ENCODE assay signal across 10 cellular contexts in the genomic region with DNA sequence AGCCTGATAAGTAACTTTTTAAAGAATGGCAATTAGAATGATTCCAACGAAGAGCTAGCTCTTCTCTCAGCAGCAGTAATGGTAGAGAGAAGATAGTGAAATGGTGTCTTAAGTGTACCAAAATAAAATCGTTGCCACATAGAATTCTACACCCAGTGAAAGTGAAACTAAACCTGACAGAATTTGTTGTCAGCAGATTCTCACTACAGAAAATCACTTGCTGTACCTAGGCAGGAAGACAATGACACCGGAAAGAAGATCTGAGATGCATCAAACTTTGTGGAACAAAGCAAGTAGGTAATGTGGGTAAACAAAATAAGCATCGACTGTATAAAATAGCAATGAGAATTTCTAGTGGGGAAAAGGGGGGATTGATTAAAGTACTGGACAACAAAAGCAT. TPM values are rescaled to one million over a fixed set of nuclear protein-coding genes. Genes with fewer than 3 reads are reported as not detected.
A peak's percentile ranks its signal among the peaks of the same experiment; 100 is the strongest.
DNase-seq lines count a peak whose midpoint lies in the region; ATAC-seq, FAIRE-seq and TF ChIP-seq lines count a peak whose summit lies in the region.
"Had no signal": no experiment of that assay in that cellular context is flagged by ENCODE, and none has a peak within 500 bp of the region (broad histone marks: within the 10 kb centered on the region; RNA-seq: fewer than 3 reads in every experiment).

No MANE protein-coding gene starts in this region.

- peaks cover 18% of the 10 kb centered on the region for H3K4me1 Mint-ChIP-seq in activated T-helper 2 cell treated with anti-CD3 and anti-CD28 coated beads, Interferon-gamma antibody, Interleukin-2, Interleukin-4, amounts not matched to agents 10 μg/mL and 5 μg/mL and 100 μg/mL, durations not matched to agents 14 hours and 24 hours and 36 hours (ENCODE audit: low read depth)

- WGBS in SK-N-SH (ENCODE audit: low lambda C conversion rate), result 48% methylated on average over 4 of the region's 4 CpGs
- 48 to 52% (median 49%) methylated on average over 4 of the region's 4 CpGs for whole genome bisulfite sequencing in small intestine, 3 donors
- WGBS in mammary epithelial cell (ENCODE audit: low coverage, missing lambda C conversion rate), result 82% methylated on average over 4 of the region's 4 CpGs

- H4K20me1 ChIP-seq in SK-N-SH (ENCODE audit: insufficient read depth) (no peaks in the 10 kb centered on the region), mammary epithelial cell (ENCODE audit: insufficient read depth, low read length) (no peaks in the 10 kb centered on the region)

- H2AFZ ChIP-seq in SK-N-SH (ENCODE audit: low read depth), result no peak overlapping the region
- no peak overlapping the region for H2AFZ ChIP-seq in mammary epithelial cell (ENCODE audit: low read depth, low read length)

- peak overlapping the region; percentile 11; the same call in 1 of the 2 replicates for H3K4me2 ChIP-seq in SK-N-SH
- H3K4me2 ChIP-seq in mammary epithelial cell (ENCODE audit: insufficient read depth, low read depth, low read length), result no peak overlapping the region

- peak overlapping the region in 1 of 2 experiments; percentile 44; a peak in 2 of 4 replicates for H3K4me3 ChIP-seq in SK-N-SH (ENCODE audit: low read depth in 2 of 2, low read length in 1 of 2)
- H3K4me3 ChIP-seq in small intestine (ENCODE audit: low read depth in 1 of 2, low read length in 2 of 2), result no peak overlapping the region
- no peak overlapping the region for H3K4me3 ChIP-seq in mammary epithelial cell (replicated peaks in 1 of 3; ENCODE audit: insufficient read depth in 1 of 3, low read depth in 2 of 3, low read length in 3 of 3)
- H3K4me3 ChIP-seq: right atrium auricular region had no signal

- TF ChIP-seq CTCF in SK-N-SH (IDR thresholded peaks at IDR 0.05) (no peak), mammary epithelial cell (conservative IDR thresholded peaks at IDR 0.05 in 1 of 2, IDR thresholded peaks at IDR 0.05 in 1 of 2; ENCODE audit: extremely low read depth in 1 of 2, insufficient read depth in 1 of 2, low read depth in 1 of 2, low read length in 2 of 2) (no peak)

- no peak overlapping the region for H3K27ac ChIP-seq in SK-N-SH (ENCODE audit: low read depth in 2 of 2, low read length in 1 of 2)
- peak overlapping the region in 1 of 2 donors; percentile 3 for H3K27ac ChIP-seq in small intestine (ENCODE audit: low read depth in 1 of 2, low read length in 1 of 2)
- no peak overlapping the region for H3K27ac ChIP-seq in mammary epithelial cell (ENCODE audit: insufficient read depth, low read depth, low read length)
- H3K27ac ChIP-seq: right atrium auricular region had no signal

- H3K9ac ChIP-seq in SK-N-SH (no peak overlapping the region), mammary epithelial cell (ENCODE audit: insufficient read depth, low read length) (no peak overlapping the region)

- peaks cover 0 to 4% of the 10 kb centered on the region in 2 experiments for H3K36me3 ChIP-seq in SK-N-SH (replicated peaks in 1 of 2; ENCODE audit: control insufficient read depth in 1 of 2, insufficient read depth in 2 of 2, low read length in 1 of 2)
- H3K36me3 ChIP-seq in small intestine (ENCODE audit: control insufficient read depth in 2 of 2, insufficient read depth in 2 of 2, low read length in 2 of 2), result no peaks in the 10 kb centered on the region
- H3K36me3 ChIP-seq in mammary epithelial cell (ENCODE audit: insufficient read depth, low read length), result no peaks in the 10 kb centered on the region
- H3K36me3 ChIP-seq: right atrium auricular region had no signal

- 0 out of 2 replicates have a peak, but pooled peaks cover 7% of the 10 kb centered on the region for H3K9me3 ChIP-seq in SK-N-SH
- no peaks in the 10 kb centered on the region for H3K9me3 ChIP-seq in small intestine (ENCODE audit: control insufficient read depth, low read depth)
- no peaks in the 10 kb centered on the region for H3K9me3 ChIP-seq in mammary epithelial cell (replicated peaks; ENCODE audit: insufficient read depth, low read length)

- ATAC-seq in SK-N-SH treated with all-trans-retinoic acid at 6 μM for 48 hours (no peak), HG03460 (IDR thresholded peaks at IDR 0.05; ENCODE audit: unreplicated experiment) (peak; percentile 73)
- ATAC-seq: left colon had no signal

- H3K27me3 ChIP-seq in SK-N-SH (ENCODE audit: insufficient read depth), result no peaks in the 10 kb centered on the region
- no peaks in the 10 kb centered on the region for H3K27me3 ChIP-seq in small intestine (ENCODE audit: control insufficient read depth in 2 of 2, insufficient read depth in 2 of 2, low read length in 2 of 2)
- no peaks in the 10 kb centered on the region for H3K27me3 ChIP-seq in mammary epithelial cell (ENCODE audit: insufficient read depth, low read length)
- H3K27me3 ChIP-seq: right atrium auricular region had no signal

- no peaks in the 10 kb centered on the region for H3K79me2 ChIP-seq in SK-N-SH (ENCODE audit: insufficient read depth)
- no peaks in the 10 kb centered on the region for H3K79me2 ChIP-seq in mammary epithelial cell (ENCODE audit: insufficient read depth, low read length)

- no peak for TF ChIP-seq EP300 in SK-N-SH (IDR thresholded peaks at IDR 0.05; ENCODE audit: borderline replicate concordance in 1 of 2, low read depth in 1 of 2, low read length in 1 of 2)

- dilution Hi-C loops in mammary epithelial cell (cut with HindIII; ENCODE audit: low sequenced_read_pairs), result no loop called here

- H3K9me2 ChIP-seq in SK-N-SH, result no peaks in the 10 kb centered on the region

- DNase-seq in SK-N-SH (no peak), small intestine (peak; percentile 13), amniotic stem cell (lab: John Stamatoyannopoulos, UW) (no peak), NCI-H146 (lab: John Stamatoyannopoulos, UW) (no peak), mammary epithelial cell (no peak)
- DNase-seq in activated T-helper 2 cell treated with anti-CD3 and anti-CD28 coated beads, Interferon-gamma antibody, Interleukin-2, Interleukin-4, amounts not matched to agents 10 μg/mL and 5 μg/mL and 100 μg/mL, durations not matched to agents 14 hours and 24 hours and 36 hours (ENCODE audit: low spot score), result no peak
- DNase-seq: left colon had no signal

- H3F3A ChIP-seq in SK-N-SH (replicated peaks; ENCODE audit: insufficient read depth), result no peaks in the 10 kb centered on the region

- TF ChIP-seq RAD21 in SK-N-SH (IDR thresholded peaks at IDR 0.05; ENCODE audit: low read length), result no peak

- in situ Hi-C loops in mammary epithelial cell (cut with MboI; ENCODE audit: low sequenced_read_pairs in 2 of 2), result loop anchor here in 1 of 2 donors (25.0 kb wide), 1 partner anchor 1358 kb away; no protein-coding TSS in a partner anchor

- intact Hi-C loops in activated T-helper 2 cell treated with anti-CD3 and anti-CD28 coated beads, Interferon-gamma antibody, Interleukin-2, Interleukin-4, amounts not matched to agents 10 μg/mL and 5 μg/mL and 100 μg/mL, durations not matched to agents 14 hours and 24 hours and 36 hours (cut with micrococcal nuclease), result no loop called here
- intact Hi-C loops in mammary epithelial cell (cut with micrococcal nuclease), result no loop called here

- POLR2A ChIA-PET in SK-N-SH (lab: Yijun Ruan, JAX), result no interaction called here

- CTCF ChIA-PET in SK-N-SH (lab: Yijun Ruan, JAX) (interaction anchor here (0.9 to 1.6 kb wide), 2 partner anchors 12 to 14 kb away, joined by 3 to 5 read pairs; no protein-coding TSS in a partner anchor), mammary epithelial cell (lab: Charles Lee; ENCODE audit: low non-redundant PET) (no interaction called here)

- peak overlapping the region; percentile 46 for H3K4me3 Mint-ChIP-seq in activated T-helper 2 cell treated with anti-CD3 and anti-CD28 coated beads, Interferon-gamma antibody, Interleukin-2, Interleukin-4, amounts not matched to agents 10 μg/mL and 5 μg/mL and 100 μg/mL, durations not matched to agents 14 hours and 24 hours and 36 hours (ENCODE audit: low read depth)

- H3K4me1 ChIP-seq in SK-N-SH (ENCODE audit: control insufficient read depth in 1 of 2, insufficient read depth in 2 of 2, low read depth in 1 of 2, low read length in 1 of 2), result no peaks in the 10 kb centered on the region
- no peaks in the 10 kb centered on the region for H3K4me1 ChIP-seq in small intestine (ENCODE audit: control insufficient read depth in 2 of 2, insufficient read depth in 1 of 2, low read depth in 1 of 2, low read length in 1 of 2)
- H3K4me1 ChIP-seq in mammary epithelial cell (ENCODE audit: insufficient read depth, low read length), result no peaks in the 10 kb centered on the region
- H3K4me1 ChIP-seq: right atrium auricular region had no signal

- no TSS peak for BruUV-seq in mammary epithelial cell (replicated peaks; lab: Mats Ljungman, UMichigan)

- peaks cover 21% of the 10 kb centered on the region for H3K9me3 Mint-ChIP-seq in activated T-helper 2 cell treated with anti-CD3 and anti-CD28 coated beads, Interferon-gamma antibody, Interleukin-2, Interleukin-4, amounts not matched to agents 10 μg/mL and 5 μg/mL and 100 μg/mL, durations not matched to agents 14 hours and 24 hours and 36 hours

- H3K27me3 Mint-ChIP-seq in activated T-helper 2 cell treated with anti-CD3 and anti-CD28 coated beads, Interferon-gamma antibody, Interleukin-2, Interleukin-4, amounts not matched to agents 10 μg/mL and 5 μg/mL and 100 μg/mL, durations not matched to agents 14 hours and 24 hours and 36 hours (ENCODE audit: low read depth), result peaks cover 2% of the 10 kb centered on the region

- H3K36me3 Mint-ChIP-seq in activated T-helper 2 cell treated with anti-CD3 and anti-CD28 coated beads, Interferon-gamma antibody, Interleukin-2, Interleukin-4, amounts not matched to agents 10 μg/mL and 5 μg/mL and 100 μg/mL, durations not matched to agents 14 hours and 24 hours and 36 hours (ENCODE audit: low read depth), result peaks cover 3% of the 10 kb centered on the region

- peak overlapping the region; percentile 80 for H3K27ac Mint-ChIP-seq in activated T-helper 2 cell treated with anti-CD3 and anti-CD28 coated beads, Interferon-gamma antibody, Interleukin-2, Interleukin-4, amounts not matched to agents 10 μg/mL and 5 μg/mL and 100 μg/mL, durations not matched to agents 14 hours and 24 hours and 36 hours

- FAIRE-seq in small intestine (lab: Jason Lieb, UNC), result no peak

TF ChIP-seq in SK-N-SH, 30 proteins besides CTCF, POLR2A, EP300 and RAD21 (continues in another document):
- no peak for TF ChIP-seq FOSL2 (IDR thresholded peaks at IDR 0.05; ENCODE audit: borderline replicate concordance, low read depth)
- TF ChIP-seq EZH2phosphoT487 (IDR thresholded peaks at IDR 0.05; ENCODE audit: borderline replicate concordance, low read depth), result no peak

TF ChIP-seq in SK-N-SH treated with all-trans-retinoic acid at 6 μM for 48 hours, 23 proteins besides CTCF, POLR2A, EP300 and RAD21 (continues in another document):
- TF ChIP-seq BACH2 (CRISPR knock-in tag; IDR thresholded peaks at IDR 0.05; ENCODE audit: borderline replicate concordance) (no peak), TOX (CRISPR knock-in tag; IDR thresholded peaks at IDR 0.05; ENCODE audit: borderline replicate concordance) (no peak)

RNA-seq across cellular contexts. Expression of gene EBF1, which starts 20.7 kb away (rescaled TPM):
- polyA plus RNA-seq in SK-N-SH (2012; rRNA removed) (0.26 and 0.36 TPM in 2 replicates), small intestine (1 to 10 TPM in 1 of 3 donors, under 1 TPM in 1, not detected in 1; 0.54 to 6.2 TPM), mammary epithelial cell (not detected)
- 0.23 and 0.33 TPM in 2 replicates for polyA plus RNA-seq in SK-N-SH (2012; cell fraction: cytosol; rRNA removed)
- 0.42 TPM in 2 replicates for polyA plus RNA-seq in SK-N-SH (2012; cell fraction: nucleus; rRNA removed)
- total RNA-seq in activated T-helper 2 cell treated with anti-CD3 and anti-CD28 coated beads, Interferon-gamma antibody, Interleukin-2, Interleukin-4, amounts not matched to agents 10 μg/mL and 5 μg/mL and 100 μg/mL, durations not matched to agents 14 hours and 24 hours and 36 hours, result 0.16 TPM in 1 of 2 replicates, not detected in the other
- under 1 TPM in 1 of 2 donors, not detected in 1; under 0.01 TPM for total RNA-seq in mammary epithelial cell
- polyA minus RNA-seq in mammary epithelial cell, result not detected
